ENCODE assay signal across 30 cellular contexts in genomic region chr9:38447703-38448102, GRCh38. TPM values are rescaled to one million over a fixed set of nuclear protein-coding genes. Genes with fewer than 3 reads are reported as not detected.
"Had no signal": no experiment of that assay in that cellular context is flagged by ENCODE, and none has a peak within 500 bp of the region (broad histone marks: within the 10 kb centered on the region; RNA-seq: fewer than 3 reads in every experiment).

No MANE protein-coding gene starts in this region.

- H3K4me1 ChIP-seq: colonic mucosa, esophagus muscularis mucosa, esophagus squamous epithelium, gastrocnemius medialis, gastroesophageal sphincter, heart left ventricle, heart right ventricle had no signal

- DNase-seq: colonic mucosa; cortex of kidney; dermis blood vessel endothelial cell; dorsolateral prefrontal cortex; effector CD4-positive, alpha-beta T cell; effector CD8-positive, alpha-beta T cell; effector memory CD4-positive, alpha-beta T cell; effector memory CD8-positive, alpha-beta T cell; endodermal cell; erythroblast; esophagus squamous epithelium; foreskin fibroblast; foreskin keratinocyte; foreskin melanocyte; gastrocnemius medialis; glutamatergic neuron; head of caudate nucleus; heart left ventricle; heart right ventricle had no signal

- H3K36me3 ChIP-seq: colonic mucosa, esophagus muscularis mucosa, esophagus squamous epithelium, gastrocnemius medialis, gastroesophageal sphincter, heart left ventricle, heart right ventricle had no signal

- H3K4me3 ChIP-seq: colonic mucosa, coronary artery, dorsolateral prefrontal cortex, esophagus muscularis mucosa, esophagus squamous epithelium, gastrocnemius medialis, gastroesophageal sphincter, heart left ventricle, heart right ventricle had no signal

- FAIRE-seq: colon, endometrium, endothelial cell of umbilical vein, frontal cortex had no signal

- H3K27ac ChIP-seq: colonic mucosa, coronary artery, dorsolateral prefrontal cortex, epithelial cell of prostate, esophagus muscularis mucosa, esophagus squamous epithelium, foreskin keratinocyte, gastrocnemius medialis, gastroesophageal sphincter, heart left ventricle, heart right ventricle had no signal

- ATAC-seq: effector memory CD8-positive, alpha-beta T cell; esophagus mucosa; foreskin keratinocyte; gastrocnemius medialis; gastroesophageal sphincter; heart left ventricle; heart right ventricle had no signal

- H3K9me3 ChIP-seq: colonic mucosa, gastrocnemius medialis had no signal

- H3K27me3 ChIP-seq: colonic mucosa, dorsolateral prefrontal cortex, esophagus muscularis mucosa, gastrocnemius medialis, gastroesophageal sphincter had no signal

RNA-seq across cellular contexts. Expression of gene IGFBPL1, which starts 23.4 kb away (rescaled TPM):
- total RNA-seq: endothelial cell of umbilical vein, esophagus mucosa, esophagus squamous epithelium, fibroblast of lung, fibroblast of villous mesenchyme, gastrocnemius medialis, heart right ventricle had no signal
- polyA plus RNA-seq: endothelial cell of umbilical vein, fibroblast of lung, foreskin keratinocyte, heart left ventricle, heart right ventricle had no signal
